7 cellular contexts compared by ENCODE assay signal in the genomic region with DNA sequence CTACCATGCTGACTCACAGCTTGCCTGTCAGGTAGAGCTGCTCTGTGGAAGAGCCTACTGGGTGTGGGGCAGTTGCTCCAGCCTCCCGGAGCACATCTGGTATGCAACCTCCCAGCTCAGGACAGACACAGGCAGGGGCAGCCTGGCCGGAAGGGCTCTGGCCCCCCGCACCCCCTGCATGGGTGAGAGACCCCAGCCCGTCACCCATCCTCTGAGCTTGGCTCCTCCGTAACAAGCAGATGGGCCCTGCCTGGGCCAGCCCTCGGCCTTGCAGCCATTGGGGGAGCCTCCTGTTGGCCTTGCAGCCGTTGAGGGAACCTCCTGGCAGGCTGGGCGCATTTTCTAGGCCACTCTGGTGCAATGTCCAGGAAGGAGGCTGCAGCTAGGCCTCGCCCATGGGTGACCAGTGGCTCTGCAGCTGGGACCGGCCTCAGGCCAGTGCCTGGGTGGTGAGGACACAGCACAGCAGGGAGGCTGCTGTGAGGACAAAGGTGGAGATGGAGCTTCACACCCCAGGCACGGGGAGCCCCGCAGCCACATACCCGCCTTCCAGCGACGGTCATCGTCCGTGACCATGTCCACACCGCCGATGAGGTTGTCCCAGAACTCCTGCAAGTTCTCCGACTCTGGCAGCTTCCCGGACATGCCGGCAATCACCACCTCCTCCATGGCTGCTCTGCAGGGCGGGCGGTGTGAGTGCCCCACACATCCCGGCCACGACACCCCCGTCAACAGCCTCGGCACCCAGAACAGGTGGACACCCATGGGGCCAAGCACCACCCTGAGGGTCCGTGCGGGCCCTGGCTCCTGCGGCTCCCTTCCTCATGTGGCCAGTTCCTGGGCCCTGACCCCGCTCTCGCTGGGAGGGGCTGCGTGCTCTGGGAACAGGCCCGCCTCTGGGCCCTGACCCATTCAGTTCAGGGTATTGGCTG. TPM values are rescaled to one million over a fixed set of nuclear protein-coding genes. Genes with fewer than 3 reads are reported as not detected.
DNase-seq lines count a peak whose midpoint lies in the region; ATAC-seq and TF ChIP-seq lines count a peak whose summit lies in the region.

No MANE protein-coding gene starts in this region.

- peaks cover 10% of the 10 kb centered on the region for H3F3A ChIP-seq in smooth muscle cell (ENCODE audit: low read depth)

- H3K9ac ChIP-seq in smooth muscle cell (ENCODE audit: low read depth): peak overlapping the region; percentile 86

- 81% methylated on average over 34 of the region's 35 CpGs for WGBS in smooth muscle cell (ENCODE audit: low lambda C conversion rate)

- 0 out of 2 replicates have a peak, but pooled peaks cover 7% of the 10 kb centered on the region for H3K4me1 ChIP-seq in HEK293 (ENCODE audit: control insufficient read depth, insufficient read depth, low read length)
- H3K4me1 ChIP-seq in smooth muscle cell (ENCODE audit: low read depth): peaks cover 34% of the 10 kb centered on the region

- ATAC-seq in HG03442 (IDR thresholded peaks at IDR 0.05; ENCODE audit: unreplicated experiment): no peak
- ATAC-seq in GM21423 (IDR thresholded peaks at IDR 0.05; ENCODE audit: unreplicated experiment): no peak
- no peak for ATAC-seq in GM18517 (IDR thresholded peaks at IDR 0.05; ENCODE audit: unreplicated experiment)

- H4K20me1 ChIP-seq in smooth muscle cell (ENCODE audit: low read depth): peaks cover 64% of the 10 kb centered on the region

- no peak for DNase-seq in WERI-Rb-1
- DNase-seq in foreskin fibroblast: no peak
- no peak for DNase-seq in smooth muscle cell (lab: John Stamatoyannopoulos, UW; ENCODE audit: unreplicated experiment)

- POLR2A ChIA-PET in HEK293 (lab: Yijun Ruan, JAX): interaction anchor here (0.6 to 3.9 kb wide), 13 partner anchors 9 to 372 kb away, joined by 3 to 18 read pairs (median 4); partner anchors contain the start of genes CENPX, DCXR, GPS1 and LRRC45

- H3K79me2 ChIP-seq in smooth muscle cell (ENCODE audit: low read depth): peaks cover 53% of the 10 kb centered on the region

- TF ChIP-seq CTCF in HEK293 (tag by site-specific recombination; IDR thresholded peaks at IDR 0.05) (no peak), WERI-Rb-1 (IDR thresholded peaks at IDR 0.05; ENCODE audit: low read depth, low read length) (no peak), foreskin fibroblast (IDR thresholded peaks at IDR 0.05; ENCODE audit: low read depth, low read length) (no peak), smooth muscle cell (IDR thresholded peaks at IDR 0.05; ENCODE audit: borderline replicate concordance, insufficient read depth, poor library complexity, severe bottlenecking) (no peak)

- no peak overlapping the region for H2AFZ ChIP-seq in smooth muscle cell (ENCODE audit: low read depth)

- H3K27me3 ChIP-seq in WERI-Rb-1 (ENCODE audit: insufficient read depth, low read depth, severe bottlenecking) (no peaks in the 10 kb centered on the region), smooth muscle cell (ENCODE audit: low read depth) (no peaks in the 10 kb centered on the region)

- H3K36me3 ChIP-seq in HEK293 (ENCODE audit: control insufficient read depth in 2 of 2, insufficient read depth in 1 of 2, low read length in 2 of 2) (peaks cover 9 to 58% of the 10 kb centered on the region in 2 experiments; a peak in 2 of 3 replicates), WERI-Rb-1 (peaks cover 70% of the 10 kb centered on the region), smooth muscle cell (ENCODE audit: low read depth) (no peaks in the 10 kb centered on the region)

- H3K4me2 ChIP-seq in smooth muscle cell: peak overlapping the region; percentile 100

- H3K4me3 ChIP-seq in HEK293 (ENCODE audit: low read depth, low read length) (peak overlapping the region; percentile 84), WERI-Rb-1 (ENCODE audit: low read depth, low read length) (peak overlapping the region; percentile 73), foreskin fibroblast (ENCODE audit: low read depth in 1 of 2, low read length in 2 of 2) (peak overlapping the region; percentile 79 to 90), smooth muscle cell (peak overlapping the region; percentile 97)

- H3K27ac ChIP-seq in HEK293 (ENCODE audit: extremely low read depth, low read depth, low read length) (peak overlapping the region; percentile 99), WERI-Rb-1 (peak overlapping the region; percentile 97), smooth muscle cell (ENCODE audit: low read depth) (no peak overlapping the region)

- CTCF ChIA-PET in HEK293 (lab: Yijun Ruan, JAX): interaction anchor here (0.6 to 1.1 kb wide), 7 partner anchors 27 to 232 kb away, joined by 3 to 4 read pairs (median 3); partner anchors contain the start of gene DCXR

- no peaks in the 10 kb centered on the region for H3K9me3 ChIP-seq in HEK293 (ENCODE audit: control insufficient read depth, insufficient read depth, low read depth, low read length)
- peaks cover 2% of the 10 kb centered on the region for H3K9me3 ChIP-seq in WERI-Rb-1 (ENCODE audit: severe bottlenecking)
- no peaks in the 10 kb centered on the region for H3K9me3 ChIP-seq in smooth muscle cell (replicated peaks; ENCODE audit: low read depth)

TF ChIP-seq in HEK293, 187 proteins besides CTCF, POLR2A, EP300 and RAD21 (continues in another document):
- TF ChIP-seq ZNF571 (tag by site-specific recombination; IDR thresholded peaks at IDR 0.05): no peak
- TF ChIP-seq RBAK (tag by site-specific recombination; IDR thresholded peaks at IDR 0.05): no peak
- no peak for TF ChIP-seq ZFP69B (tag by site-specific recombination; IDR thresholded peaks at IDR 0.05)
- TF ChIP-seq ZNF10 (tag by site-specific recombination; IDR thresholded peaks at IDR 0.05): no peak
- no peak for TF ChIP-seq ZNF560 (tag by site-specific recombination; IDR thresholded peaks at IDR 0.05; ENCODE audit: borderline replicate concordance)
- no peak for TF ChIP-seq ZNF692 (tag by site-specific recombination; IDR thresholded peaks at IDR 0.05)
- TF ChIP-seq SP7 (tag by site-specific recombination; IDR thresholded peaks at IDR 0.05): no peak
- no peak for TF ChIP-seq ZNF155 (tag by site-specific recombination; IDR thresholded peaks at IDR 0.05)
- 0 out of 2 replicates have a peak, but pooled peaks have one; percentile 15 for TF ChIP-seq ZBTB10 (tag by site-specific recombination; IDR thresholded peaks at IDR 0.05)
- no peak for TF ChIP-seq ZNF174 (tag by site-specific recombination; IDR thresholded peaks at IDR 0.05)
- no peak for TF ChIP-seq ZNF146 (tag by site-specific recombination; IDR thresholded peaks at IDR 0.05)
- no peak for TF ChIP-seq ZNF335 (tag by site-specific recombination; conservative IDR thresholded peaks at IDR 0.05)
- TF ChIP-seq PRDM1 (tag by site-specific recombination; IDR thresholded peaks at IDR 0.05): no peak

RNA-seq across cellular contexts. Expression of gene FASN, which starts 2.0 kb away (rescaled TPM):
- total RNA-seq in smooth muscle cell: 46.6 and 49.4 TPM in 2 replicates
- 48.4 and 49.3 TPM in 2 replicates for polyA plus RNA-seq in smooth muscle cell

RNA-seq across cellular contexts. Expression of gene DUS1L, which starts 30.4 kb away (rescaled TPM):
- 30.7 and 49.4 TPM in 2 replicates for total RNA-seq in smooth muscle cell
- polyA plus RNA-seq in smooth muscle cell: 125 and 141 TPM in 2 replicates

RNA-seq across cellular contexts. Expression of gene GPS1, which starts 44.3 kb away (rescaled TPM):
- 72.0 and 93.7 TPM in 2 replicates for total RNA-seq in smooth muscle cell
- 134 and 143 TPM in 2 replicates for polyA plus RNA-seq in smooth muscle cell

RNA-seq across cellular contexts. Expression of gene RFNG, which starts 44.4 kb away (rescaled TPM):
- total RNA-seq in smooth muscle cell: 20.3 and 27.1 TPM in 2 replicates
- 54.9 and 58.8 TPM in 2 replicates for polyA plus RNA-seq in smooth muscle cell

RNA-seq across cellular contexts. Expression of gene DCXR, which starts 58.5 kb away (rescaled TPM):
- total RNA-seq in smooth muscle cell: 34.9 and 46.4 TPM in 2 replicates
- polyA plus RNA-seq in smooth muscle cell: 84.4 and 89.4 TPM in 2 replicates
